Comparison of ENCODE assay signal across 23 cellular contexts in the genomic region with DNA sequence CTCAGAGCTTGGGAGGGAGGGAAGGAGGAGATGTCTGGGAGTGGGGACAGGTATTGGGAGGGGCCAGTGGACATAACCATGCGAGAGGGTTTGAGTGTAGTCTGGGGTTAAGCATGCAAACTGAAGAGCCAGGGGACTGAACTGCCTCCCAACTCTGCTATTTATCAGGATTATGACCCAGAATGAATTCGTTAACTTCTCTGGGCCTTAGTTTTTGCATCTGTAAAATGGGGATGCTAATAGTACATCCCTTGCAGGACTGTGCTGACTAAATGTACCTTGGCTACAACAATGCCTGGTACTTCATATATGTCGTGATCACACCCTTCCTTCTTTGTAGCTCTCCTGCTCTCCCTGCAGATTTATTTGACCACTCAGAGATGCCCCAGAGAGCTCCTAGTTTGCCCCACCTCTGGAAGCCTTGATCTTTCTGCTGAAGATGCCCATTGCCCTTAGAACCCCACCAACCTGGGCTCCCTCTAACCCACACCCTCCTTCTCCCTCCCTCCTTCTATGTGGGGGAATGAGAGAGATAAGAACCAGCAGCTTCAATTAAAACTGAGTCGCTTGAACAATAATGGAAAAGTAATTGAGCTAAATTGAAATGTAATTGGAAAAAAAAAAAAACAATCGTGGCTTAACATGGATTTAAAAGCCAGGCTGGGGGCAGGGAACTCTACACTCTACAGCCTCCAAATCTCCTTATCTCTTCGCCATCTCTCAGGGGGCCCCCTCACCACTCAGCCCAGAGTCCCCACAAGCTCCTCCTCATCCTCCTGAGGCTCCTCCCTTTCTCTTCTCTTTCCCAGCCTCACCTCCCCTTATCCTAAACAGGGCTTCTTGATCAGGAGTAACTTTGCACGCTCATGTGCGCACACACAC.
"Had no signal": no experiment of that assay in that cellular context is flagged by ENCODE, and none has a peak within 500 bp of the region (broad histone marks: within the 10 kb centered on the region; RNA-seq: fewer than 3 reads in every experiment).

No MANE protein-coding gene starts in this region.

- DNase-seq: activated CD4-positive, alpha-beta memory T cell treated with anti-CD3 and anti-CD28 coated beads for 36 hours; activated CD4-positive, alpha-beta T cell treated with anti-CD3 and anti-CD28 coated beads, Interleukin-2, amount 10 ng/mL, durations not matched to agents 7 days and 5 days; activated CD4-positive, CD25-positive, alpha-beta regulatory T cell; activated gamma-delta T cell treated with Interleukin-2 at 50 U/mL for 16 hours; activated naive CD4-positive, alpha-beta T cell treated with anti-CD3 and anti-CD28 coated beads, Interleukin-2, amount 10 ng/mL, durations not matched to agents 7 days and 5 days; activated naive CD8-positive, alpha-beta T cell treated with anti-CD3 and anti-CD28 coated beads for 36 hours; activated T-cell treated with anti-CD3 and anti-CD28 coated beads for 4 hours; activated T-cell treated with anti-CD3 and anti-CD28 coated beads, Interleukin-2, amount 50 U/mL, for 72 hours; aorta; MG63; NCI-H1105; NCI-H1436; NCI-H1694 treated with DMSO at 0.1 percent for 48 hours; NCI-H2029 treated with DMSO at 0.1 percent for 48 hours; NCI-H446; NCI-H524; NCI-H774; NK-92 treated with Interleukin-12 subunit alpha and Interleukin-12 subunit beta, amount 100 ng/mL, for 24 hours; OCI-M1; RPMI8226 had no signal

- H3K4me3 ChIP-seq: MG63 had no signal

- FAIRE-seq: colon had no signal

- H3K36me3 ChIP-seq: MG63 had no signal

- ATAC-seq: activated T-cell treated with anti-CD3 and anti-CD28 coated beads, Interleukin-2, amount 50 U/mL, for 72 hours; Panc1; Right ventricle myocardium inferior had no signal

- H3K9me3 ChIP-seq: MG63 had no signal

- H3K27me3 ChIP-seq: MG63 had no signal
